In the genomic region with DNA sequence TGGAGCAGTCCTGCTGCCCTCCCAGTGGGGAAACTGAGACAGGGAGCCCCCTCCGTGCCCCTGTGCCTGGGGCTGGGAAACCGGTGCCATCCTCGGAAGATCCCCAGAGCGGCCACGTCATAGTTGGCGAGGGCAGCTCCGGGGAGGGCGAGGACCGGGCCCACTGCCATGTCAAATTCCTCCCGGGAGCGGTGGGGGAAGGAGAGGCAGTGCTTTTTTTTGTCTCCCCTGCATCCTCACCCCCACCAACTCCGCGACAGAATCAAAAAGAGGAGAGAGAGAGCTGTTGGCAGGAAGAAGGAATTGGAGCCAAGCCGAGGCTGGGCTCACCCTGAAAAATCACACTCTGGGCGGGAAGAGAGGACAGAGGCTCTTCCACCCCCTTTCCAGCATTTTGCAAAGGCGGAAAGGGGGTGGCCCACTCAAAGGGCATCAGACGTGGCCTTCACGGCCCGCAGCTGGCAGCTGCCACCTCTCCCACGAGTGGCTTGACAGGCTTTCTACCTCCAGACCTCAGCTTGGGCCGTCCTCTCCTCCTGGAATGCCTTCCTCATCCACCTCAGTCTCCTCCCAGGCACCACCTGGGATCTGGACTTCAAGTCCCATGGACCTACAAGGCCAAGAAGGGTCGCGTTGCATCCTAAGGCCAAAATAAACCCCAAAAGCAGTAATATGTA, we compare ENCODE assay signal across 1 cellular context.
TF ChIP-seq lines count a peak whose summit lies in the region.

No MANE protein-coding gene starts in this region.

TF ChIP-seq in HepG2, 621 proteins besides CTCF, POLR2A, EP300 and RAD21 (continued from another document):
- TF ChIP-seq, protein P1, sequence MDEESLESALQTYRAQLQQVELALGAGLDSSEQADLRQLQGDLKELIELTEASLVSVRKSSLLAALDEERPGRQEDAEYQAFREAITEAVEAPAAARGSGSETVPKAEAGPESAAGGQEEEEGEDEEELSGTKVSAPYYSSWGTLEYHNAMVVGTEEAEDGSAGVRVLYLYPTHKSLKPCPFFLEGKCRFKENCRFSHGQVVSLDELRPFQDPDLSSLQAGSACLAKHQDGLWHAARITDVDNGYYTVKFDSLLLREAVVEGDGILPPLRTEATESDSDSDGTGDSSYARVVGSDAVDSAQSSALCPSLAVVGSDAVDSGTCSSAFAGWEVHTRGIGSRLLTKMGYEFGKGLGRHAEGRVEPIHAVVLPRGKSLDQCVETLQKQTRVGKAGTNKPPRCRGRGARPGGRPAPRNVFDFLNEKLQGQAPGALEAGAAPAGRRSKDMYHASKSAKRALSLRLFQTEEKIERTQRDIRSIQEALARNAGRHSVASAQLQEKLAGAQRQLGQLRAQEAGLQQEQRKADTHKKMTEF (CRISPR knock-in tag; IDR thresholded peaks at IDR 0.05): peak; percentile 16; the same call in 1 of the 2 replicates
- no peak for TF ChIP-seq ZSCAN22 (CRISPR knock-in tag; IDR thresholded peaks at IDR 0.05)
- no peak for TF ChIP-seq ZNF331 (CRISPR knock-in tag; IDR thresholded peaks at IDR 0.05)
- TF ChIP-seq ZFX (CRISPR knock-in tag; IDR thresholded peaks at IDR 0.05; ENCODE audit: low read depth): no peak
- TF ChIP-seq ZNF549 (CRISPR knock-in tag; IDR thresholded peaks at IDR 0.05): no peak
- peak; percentile 40; the same call in 1 of the 2 replicates for TF ChIP-seq HIC2 (CRISPR knock-in tag; IDR thresholded peaks at IDR 0.05; ENCODE audit: low read depth)
- peak; percentile 68 for TF ChIP-seq SRSF1 (optimal IDR thresholded peaks at IDR 0.05; ENCODE audit: low read depth, low read length)
- TF ChIP-seq KMT2A (CRISPR knock-in tag; IDR thresholded peaks at IDR 0.05): no peak
- TF ChIP-seq ZNF672 (CRISPR knock-in tag; IDR thresholded peaks at IDR 0.05): no peak
- TF ChIP-seq ZKSCAN8 (CRISPR knock-in tag; IDR thresholded peaks at IDR 0.05; ENCODE audit: borderline replicate concordance): no peak
- TF ChIP-seq PTBP1 (IDR thresholded peaks at IDR 0.05; ENCODE audit: low read depth, low read length, poor library complexity, severe bottlenecking): no peak
- TF ChIP-seq ZNF143 (CRISPR knock-in tag; IDR thresholded peaks at IDR 0.05): no peak
- TF ChIP-seq NR2F2 (IDR thresholded peaks at IDR 0.05; ENCODE audit: borderline replicate concordance, low read depth): no peak
- no peak for TF ChIP-seq ZC3H13 (CRISPR knock-in tag; IDR thresholded peaks at IDR 0.05)
- no peak for TF ChIP-seq YY1 (IDR thresholded peaks at IDR 0.05; ENCODE audit: insufficient read depth, insufficient replicate concordance, low read depth, low read length)
- TF ChIP-seq NFIB (CRISPR knock-in tag; IDR thresholded peaks at IDR 0.05; ENCODE audit: borderline replicate concordance): no peak
- TF ChIP-seq DDIT3 (CRISPR knock-in tag; IDR thresholded peaks at IDR 0.05): no peak
- TF ChIP-seq, protein P2, sequence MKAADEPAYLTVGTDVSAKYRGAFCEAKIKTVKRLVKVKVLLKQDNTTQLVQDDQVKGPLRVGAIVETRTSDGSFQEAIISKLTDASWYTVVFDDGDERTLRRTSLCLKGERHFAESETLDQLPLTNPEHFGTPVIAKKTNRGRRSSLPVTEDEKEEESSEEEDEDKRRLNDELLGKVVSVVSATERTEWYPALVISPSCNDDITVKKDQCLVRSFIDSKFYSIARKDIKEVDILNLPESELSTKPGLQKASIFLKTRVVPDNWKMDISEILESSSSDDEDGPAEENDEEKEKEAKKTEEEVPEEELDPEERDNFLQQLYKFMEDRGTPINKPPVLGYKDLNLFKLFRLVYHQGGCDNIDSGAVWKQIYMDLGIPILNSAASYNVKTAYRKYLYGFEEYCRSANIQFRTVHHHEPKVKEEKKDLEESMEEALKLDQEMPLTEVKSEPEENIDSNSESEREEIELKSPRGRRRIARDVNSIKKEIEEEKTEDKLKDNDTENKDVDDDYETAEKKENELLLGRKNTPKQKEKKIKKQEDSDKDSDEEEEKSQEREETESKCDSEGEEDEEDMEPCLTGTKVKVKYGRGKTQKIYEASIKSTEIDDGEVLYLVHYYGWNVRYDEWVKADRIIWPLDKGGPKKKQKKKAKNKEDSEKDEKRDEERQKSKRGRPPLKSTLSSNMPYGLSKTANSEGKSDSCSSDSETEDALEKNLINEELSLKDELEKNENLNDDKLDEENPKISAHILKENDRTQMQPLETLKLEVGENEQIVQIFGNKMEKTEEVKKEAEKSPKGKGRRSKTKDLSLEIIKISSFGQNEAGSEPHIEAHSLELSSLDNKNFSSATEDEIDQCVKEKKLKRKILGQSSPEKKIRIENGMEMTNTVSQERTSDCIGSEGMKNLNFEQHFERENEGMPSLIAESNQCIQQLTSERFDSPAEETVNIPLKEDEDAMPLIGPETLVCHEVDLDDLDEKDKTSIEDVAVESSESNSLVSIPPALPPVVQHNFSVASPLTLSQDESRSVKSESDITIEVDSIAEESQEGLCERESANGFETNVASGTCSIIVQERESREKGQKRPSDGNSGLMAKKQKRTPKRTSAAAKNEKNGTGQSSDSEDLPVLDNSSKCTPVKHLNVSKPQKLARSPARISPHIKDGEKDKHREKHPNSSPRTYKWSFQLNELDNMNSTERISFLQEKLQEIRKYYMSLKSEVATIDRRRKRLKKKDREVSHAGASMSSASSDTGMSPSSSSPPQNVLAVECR (CRISPR knock-in tag; IDR thresholded peaks at IDR 0.05; ENCODE audit: borderline replicate concordance): 0 out of 2 replicates have a peak, but pooled peaks have one; percentile 20
- no peak for TF ChIP-seq MAFG (CRISPR knock-in tag; IDR thresholded peaks at IDR 0.05)
- TF ChIP-seq, protein P3, sequence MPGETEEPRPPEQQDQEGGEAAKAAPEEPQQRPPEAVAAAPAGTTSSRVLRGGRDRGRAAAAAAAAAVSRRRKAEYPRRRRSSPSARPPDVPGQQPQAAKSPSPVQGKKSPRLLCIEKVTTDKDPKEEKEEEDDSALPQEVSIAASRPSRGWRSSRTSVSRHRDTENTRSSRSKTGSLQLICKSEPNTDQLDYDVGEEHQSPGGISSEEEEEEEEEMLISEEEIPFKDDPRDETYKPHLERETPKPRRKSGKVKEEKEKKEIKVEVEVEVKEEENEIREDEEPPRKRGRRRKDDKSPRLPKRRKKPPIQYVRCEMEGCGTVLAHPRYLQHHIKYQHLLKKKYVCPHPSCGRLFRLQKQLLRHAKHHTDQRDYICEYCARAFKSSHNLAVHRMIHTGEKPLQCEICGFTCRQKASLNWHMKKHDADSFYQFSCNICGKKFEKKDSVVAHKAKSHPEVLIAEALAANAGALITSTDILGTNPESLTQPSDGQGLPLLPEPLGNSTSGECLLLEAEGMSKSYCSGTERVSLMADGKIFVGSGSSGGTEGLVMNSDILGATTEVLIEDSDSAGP (CRISPR knock-in tag; IDR thresholded peaks at IDR 0.05; ENCODE audit: borderline replicate concordance): peak; percentile 20; the same call in 1 of the 2 replicates
- TF ChIP-seq CREB3 (CRISPR knock-in tag; IDR thresholded peaks at IDR 0.05): no peak
- no peak for TF ChIP-seq DNMT3B (CRISPR knock-in tag; conservative IDR thresholded peaks at IDR 0.05)
- TF ChIP-seq, protein P4, sequence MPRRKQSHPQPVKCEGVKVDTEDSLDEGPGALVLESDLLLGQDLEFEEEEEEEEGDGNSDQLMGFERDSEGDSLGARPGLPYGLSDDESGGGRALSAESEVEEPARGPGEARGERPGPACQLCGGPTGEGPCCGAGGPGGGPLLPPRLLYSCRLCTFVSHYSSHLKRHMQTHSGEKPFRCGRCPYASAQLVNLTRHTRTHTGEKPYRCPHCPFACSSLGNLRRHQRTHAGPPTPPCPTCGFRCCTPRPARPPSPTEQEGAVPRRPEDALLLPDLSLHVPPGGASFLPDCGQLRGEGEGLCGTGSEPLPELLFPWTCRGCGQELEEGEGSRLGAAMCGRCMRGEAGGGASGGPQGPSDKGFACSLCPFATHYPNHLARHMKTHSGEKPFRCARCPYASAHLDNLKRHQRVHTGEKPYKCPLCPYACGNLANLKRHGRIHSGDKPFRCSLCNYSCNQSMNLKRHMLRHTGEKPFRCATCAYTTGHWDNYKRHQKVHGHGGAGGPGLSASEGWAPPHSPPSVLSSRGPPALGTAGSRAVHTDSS (CRISPR knock-in tag; conservative IDR thresholded peaks at IDR 0.05): no peak
- no peak for TF ChIP-seq ZNF605 (CRISPR knock-in tag; IDR thresholded peaks at IDR 0.05)
- TF ChIP-seq, protein P5, sequence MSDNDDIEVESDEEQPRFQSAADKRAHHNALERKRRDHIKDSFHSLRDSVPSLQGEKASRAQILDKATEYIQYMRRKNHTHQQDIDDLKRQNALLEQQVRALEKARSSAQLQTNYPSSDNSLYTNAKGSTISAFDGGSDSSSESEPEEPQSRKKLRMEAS (IDR thresholded peaks at IDR 0.05): 0 out of 2 replicates have a peak, but pooled peaks have one; percentile 9
- no peak for TF ChIP-seq ZNF614 (CRISPR knock-in tag; IDR thresholded peaks at IDR 0.05; ENCODE audit: borderline replicate concordance)
- TF ChIP-seq KDM3A (CRISPR knock-in tag; IDR thresholded peaks at IDR 0.05; ENCODE audit: low read depth): no peak
- TF ChIP-seq, protein P6, sequence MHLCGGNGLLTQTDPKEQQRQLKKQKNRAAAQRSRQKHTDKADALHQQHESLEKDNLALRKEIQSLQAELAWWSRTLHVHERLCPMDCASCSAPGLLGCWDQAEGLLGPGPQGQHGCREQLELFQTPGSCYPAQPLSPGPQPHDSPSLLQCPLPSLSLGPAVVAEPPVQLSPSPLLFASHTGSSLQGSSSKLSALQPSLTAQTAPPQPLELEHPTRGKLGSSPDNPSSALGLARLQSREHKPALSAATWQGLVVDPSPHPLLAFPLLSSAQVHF (CRISPR knock-in tag; IDR thresholded peaks at IDR 0.05): no peak
- TF ChIP-seq NONO (IDR thresholded peaks at IDR 0.05): no peak
- no peak for TF ChIP-seq NONO (CRISPR knock-in tag; conservative IDR thresholded peaks at IDR 0.05)
- TF ChIP-seq MYNN (CRISPR knock-in tag; IDR thresholded peaks at IDR 0.05; ENCODE audit: low read depth): no peak
